ENCODE assay signal across 8 cellular contexts in the genomic region with DNA sequence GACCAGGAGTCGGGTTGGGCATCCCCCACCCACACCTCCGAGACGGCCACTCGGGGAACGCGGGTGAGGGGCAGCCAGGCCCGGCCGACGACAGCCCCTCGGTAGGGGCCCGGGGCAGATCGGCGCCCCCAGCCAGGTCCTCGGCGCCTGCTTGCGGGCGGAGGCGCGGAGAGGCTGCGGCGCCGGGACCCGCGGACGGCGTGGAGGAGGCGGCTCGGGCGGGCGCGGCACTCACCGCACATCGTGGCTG. TPM values are rescaled to one million over a fixed set of nuclear protein-coding genes. Genes with fewer than 3 reads are reported as not detected.
DNase-seq lines count a peak whose midpoint lies in the region; ATAC-seq and TF ChIP-seq lines count a peak whose summit lies in the region.

No MANE protein-coding gene starts in this region.

- H3K4me3 ChIP-seq in effector memory CD4-positive, alpha-beta T cell (ENCODE audit: insufficient read depth, low read depth, low read length, poor library complexity, severe bottlenecking): peak overlapping the region; percentile 59
- H3K4me3 ChIP-seq in ovary: peak overlapping the region; percentile 65

- TF ChIP-seq CTCF in ovary (IDR thresholded peaks at IDR 0.05): peak in 1 of 3 donors; percentile 23

- no peak for DNase-seq in effector memory CD4-positive, alpha-beta T cell
- DNase-seq in ovary (peak in 1 of 5 donors; percentile 64), AML-193 (lab: John Stamatoyannopoulos, UW) (no peak), cerebellum (ENCODE audit: low spot score) (no peak)
- DNase-seq in activated naive CD4-positive, alpha-beta T cell treated with Interleukin-2 at 50 U/mL for 16 hours: no peak

- H3K9me3 ChIP-seq in effector memory CD4-positive, alpha-beta T cell (ENCODE audit: control insufficient read depth, low read length): no peaks in the 10 kb centered on the region
- H3K9me3 ChIP-seq in ovary: no peaks in the 10 kb centered on the region

- H3K4me1 ChIP-seq in effector memory CD4-positive, alpha-beta T cell (ENCODE audit: control insufficient read depth, insufficient read depth, low read length, poor library complexity, severe bottlenecking): peaks cover 12% of the 10 kb centered on the region
- peaks cover 2% of the 10 kb centered on the region for H3K4me1 ChIP-seq in ovary (ENCODE audit: insufficient read depth)

- H3K27ac ChIP-seq in effector memory CD4-positive, alpha-beta T cell (ENCODE audit: insufficient read depth, low read length, poor library complexity, severe bottlenecking): no peak overlapping the region
- H3K27ac ChIP-seq in ovary: peak overlapping the region; percentile 72 to 86

- peaks cover 33% of the 10 kb centered on the region for H3K27me3 ChIP-seq in effector memory CD4-positive, alpha-beta T cell (replicated peaks; ENCODE audit: control insufficient read depth, insufficient read depth, low read length, poor library complexity, severe bottlenecking)
- H3K27me3 ChIP-seq in ovary: no peaks in the 10 kb centered on the region

- intact Hi-C loops in ovary (cut with DNase I): loop anchor here in 2 of 4 donors (1.0 to 10.0 kb wide), 2 partner anchors 58 to 60 kb away; a partner anchor contains a TSS

- 0 to 1% (median 1%) methylated on average over 14 to 33 of the region's 33 CpGs for WGBS in ovary, 3 donors

- no peaks in the 10 kb centered on the region for H3K36me3 ChIP-seq in effector memory CD4-positive, alpha-beta T cell (ENCODE audit: control insufficient read depth, insufficient read depth, low read length)
- no peaks in the 10 kb centered on the region for H3K36me3 ChIP-seq in ovary

- TF ChIP-seq EP300 in ovary (IDR thresholded peaks at IDR 0.05): no peak

- TF ChIP-seq POLR2A in ovary (IDR thresholded peaks at IDR 0.05): no peak

- ATAC-seq in GM18909 (IDR thresholded peaks at IDR 0.05; ENCODE audit: poor library complexity, unreplicated experiment) (peak; percentile 24), HG03175 (IDR thresholded peaks at IDR 0.05; ENCODE audit: unreplicated experiment) (peak; percentile 21), HG03025 (IDR thresholded peaks at IDR 0.05; ENCODE audit: low FRiP score, unreplicated experiment) (no peak)

RNA-seq across cellular contexts. Expression of a gene that starts 0.2 kb away (rescaled TPM):
- total RNA-seq in ovary: 100 to 1,000 TPM in 1 of 7 donors, 10 to 100 TPM in 6; 34.0 to 135 (median 42.4) TPM
- 10 to 100 TPM; 18.5 to 29.2 TPM for polyA plus RNA-seq in ovary
- total RNA-seq in cerebellum: 38.2 TPM
